Comparison of ENCODE assay signal across 1 cellular context in genomic region chr2:113838744-113839444, GRCh38.
TF ChIP-seq lines count a peak whose summit lies in the region.

No MANE protein-coding gene starts in this region.

TF ChIP-seq in K562, 482 proteins besides CTCF, POLR2A, EP300 and RAD21 (continued from another document):
- TF ChIP-seq HDAC1 (IDR thresholded peaks at IDR 0.05) (no peak), RBM25 (IDR thresholded peaks at IDR 0.05; ENCODE audit: low read depth, low read length, severe bottlenecking) (no peak), ZKSCAN3 (CRISPR knock-in tag; IDR thresholded peaks at IDR 0.05) (no peak), TAF15 (IDR thresholded peaks at IDR 0.05; ENCODE audit: low read depth, low read length) (no peak), CBX1 (IDR thresholded peaks at IDR 0.05; ENCODE audit: low read depth) (no peak), NUFIP1 (IDR thresholded peaks at IDR 0.05; ENCODE audit: partially characterized antibody) (no peak), ZNF395 (CRISPR knock-in tag; IDR thresholded peaks at IDR 0.05) (no peak), DIDO1 (tag; IDR thresholded peaks at IDR 0.05; ENCODE audit: low read depth) (no peak), ZBTB8A (IDR thresholded peaks at IDR 0.05; ENCODE audit: partially characterized antibody) (no peak), ZNF280B (CRISPR knock-in tag; IDR thresholded peaks at IDR 0.05) (no peak), ZNF232 (CRISPR knock-in tag; IDR thresholded peaks at IDR 0.05) (no peak), XRCC5 (IDR thresholded peaks at IDR 0.05; ENCODE audit: low read depth, low read length) (no peak)
